In genomic region chr2:120600786-120601185, GRCh38 we compare ENCODE assay signal across 18 cellular contexts.
DNase-seq lines count a peak whose midpoint lies in the region; ATAC-seq, FAIRE-seq and TF ChIP-seq lines count a peak whose summit lies in the region.
"Had no signal": no experiment of that assay in that cellular context is flagged by ENCODE, and none has a peak within 500 bp of the region (broad histone marks: within the 10 kb centered on the region; RNA-seq: fewer than 3 reads in every experiment).

No MANE protein-coding gene starts in this region.

- no peaks in the 10 kb centered on the region for H3K36me3 Mint-ChIP-seq in neural progenitor cell
- H3K36me3 Mint-ChIP-seq: CD4-positive, alpha-beta memory T cell had no signal

- H3K9ac ChIP-seq in HepG2 (ENCODE audit: insufficient read depth, low read depth, low read length) (no peak overlapping the region), kidney (ENCODE audit: low read length in 2 of 2) (no peak overlapping the region), neural progenitor cell (no peak overlapping the region)

- POLR2A ChIA-PET in HepG2 (lab: Yijun Ruan, JAX) = no interaction called here

- peaks cover 32% of the 10 kb centered on the region for H3K4me1 Mint-ChIP-seq in neural progenitor cell

- H3K79me2 ChIP-seq in HepG2 (ENCODE audit: insufficient read depth, low read length) = no peaks in the 10 kb centered on the region
- H3K79me2 ChIP-seq in neural progenitor cell (ENCODE audit: low read depth) = no peaks in the 10 kb centered on the region

- H3K9me3 ChIP-seq in right lobe of liver (no peaks in the 10 kb centered on the region), HepG2 (ENCODE audit: low read length) (no peaks in the 10 kb centered on the region), kidney (ENCODE audit: control insufficient read depth in 1 of 2, low read length in 2 of 2) (no peaks in the 10 kb centered on the region), neural progenitor cell (ENCODE audit: low read depth) (no peaks in the 10 kb centered on the region), upper lobe of right lung (no peaks in the 10 kb centered on the region), tibial nerve (no peaks in the 10 kb centered on the region)
- H3K9me3 ChIP-seq: A549, BE2C, HAP-1 had no signal

- peaks cover 0 to 20% (median 9%) of the 10 kb centered on the region in 4 donors for H3K4me1 ChIP-seq in right lobe of liver
- peaks cover 13% of the 10 kb centered on the region; the same call in 1 of the 2 replicates for H3K4me1 ChIP-seq in HepG2 (ENCODE audit: insufficient read depth, low read length)
- no peaks in the 10 kb centered on the region for H3K4me1 ChIP-seq in kidney (ENCODE audit: control insufficient read depth in 1 of 2, insufficient read depth in 1 of 2, low read depth in 1 of 2, low read length in 2 of 2)
- peaks cover 21% of the 10 kb centered on the region for H3K4me1 ChIP-seq in neural progenitor cell
- peaks cover 6% of the 10 kb centered on the region for H3K4me1 ChIP-seq in upper lobe of right lung
- peaks cover 0 to 22% (median 9%) of the 10 kb centered on the region in 4 donors for H3K4me1 ChIP-seq in tibial nerve
- H3K4me1 ChIP-seq: A549, BE2C had no signal

- H3K27me3 ChIP-seq in right lobe of liver (no peaks in the 10 kb centered on the region), HepG2 (ENCODE audit: control insufficient read depth in 1 of 2, insufficient read depth in 2 of 2, low read length in 2 of 2) (peaks cover 11 to 91% of the 10 kb centered on the region in 2 experiments), neural progenitor cell (no peaks in the 10 kb centered on the region), upper lobe of right lung (no peaks in the 10 kb centered on the region), tibial nerve (peaks cover 0 to 3% of the 10 kb centered on the region in 2 donors)
- H3K27me3 ChIP-seq: BE2C had no signal

- DNase-seq in right lobe of liver (peak in 2 of 3 donors; percentile 3 to 40), HepG2 (ENCODE audit: low spot score) (no peak), kidney (peak; percentile 39), neural progenitor cell (ENCODE audit: low spot score) (no peak), upper lobe of right lung (peak; percentile 27), NCI-H1417 treated with DMSO at 0.1 percent for 48 hours (lab: John Stamatoyannopoulos, UW) (no peak), tibial nerve (ENCODE audit: low spot score in 2 of 2) (no peak)
- DNase-seq: BE2C; CD4-positive, alpha-beta memory T cell; COR-L47; DND-41; GDM1 had no signal

- intact Hi-C loops in right lobe of liver (cut with DNase I) = no loop called here
- intact Hi-C loops in HepG2 (cut with micrococcal nuclease; ENCODE audit: unreplicated experiment) = no loop called here
- intact Hi-C loops in kidney (cut with DNase I) = no loop called here
- intact Hi-C loops in upper lobe of right lung (cut with DNase I) = no loop called here

- H2AFZ ChIP-seq in HepG2 (ENCODE audit: low read length) (no peak overlapping the region), neural progenitor cell (replicated peaks) (no peak overlapping the region)

- peaks cover 10% of the 10 kb centered on the region for H3F3A ChIP-seq in neural progenitor cell (ENCODE audit: low read depth)

- H3K27ac ChIP-seq in right lobe of liver (no peak overlapping the region), HepG2 (ENCODE audit: extremely low read length, insufficient read depth, low read length) (no peak overlapping the region), kidney (ENCODE audit: low read depth in 2 of 2, low read length in 2 of 2) (no peak overlapping the region), neural progenitor cell (no peak overlapping the region), upper lobe of right lung (no peak overlapping the region), tibial nerve (no peak overlapping the region)
- H3K27ac ChIP-seq: A549, C4-2B had no signal

- no CpG with 5 or more reads among the region's 5 CpGs for WGBS in right lobe of liver (ENCODE audit: insufficient coverage, low coverage, low lambda C conversion rate, missing lambda C conversion rate)
- 70% methylated on average over 5 of the region's 5 CpGs for WGBS in HepG2 (ENCODE audit: low lambda C conversion rate)
- WGBS in tibial nerve, 2 donors = 90 to 91% methylated on average over 5 of the region's 5 CpGs

- peaks cover 5% of the 10 kb centered on the region; the same call in 1 of the 2 replicates for H4K20me1 ChIP-seq in HepG2 (ENCODE audit: insufficient read depth, low read length)
- H4K20me1 ChIP-seq in neural progenitor cell (ENCODE audit: low read depth) = no peaks in the 10 kb centered on the region

- peaks cover 5% of the 10 kb centered on the region for H3K9me3 Mint-ChIP-seq in neural progenitor cell
- H3K9me3 Mint-ChIP-seq: CD4-positive, alpha-beta memory T cell had no signal

- H3K4me2 ChIP-seq in HepG2 (ENCODE audit: low read depth, low read length) (no peak overlapping the region), neural progenitor cell (no peak overlapping the region)
- H3K4me2 ChIP-seq: A549 had no signal

- no peak overlapping the region for H3K4me3 ChIP-seq in right lobe of liver
- no peak overlapping the region for H3K4me3 ChIP-seq in HepG2 (replicated peaks in 1 of 3; ENCODE audit: insufficient read depth in 1 of 3, low read depth in 2 of 3, low read length in 3 of 3)
- no peak overlapping the region for H3K4me3 ChIP-seq in kidney (ENCODE audit: low read length in 2 of 2)
- no peak overlapping the region for H3K4me3 ChIP-seq in neural progenitor cell
- no peak overlapping the region for H3K4me3 ChIP-seq in upper lobe of right lung
- H3K4me3 ChIP-seq in tibial nerve = no peak overlapping the region
- H3K4me3 ChIP-seq: A549, HAP-1 had no signal

- ATAC-seq in right lobe of liver (no peak), HepG2 (no peak), upper lobe of right lung (no peak), HG03095 (IDR thresholded peaks at IDR 0.05; ENCODE audit: unreplicated experiment) (no peak)
- ATAC-seq: A549 had no signal

- in situ Hi-C loops in HepG2 (cut with HindIII; ENCODE audit: extremely low pct_ligation_motif_present, low pct_unique_long_range_greater_than_20kb) = no loop called here

- BruUV-seq in HepG2 (replicated peaks; lab: Mats Ljungman, UMichigan) = no TSS peak

- H3K27me3 Mint-ChIP-seq in neural progenitor cell (ENCODE audit: insufficient read depth, low read depth) = peaks cover 20% of the 10 kb centered on the region

- TF ChIP-seq CTCF in right lobe of liver (IDR thresholded peaks at IDR 0.05) (no peak), HepG2 (CRISPR knock-in tag; IDR thresholded peaks at IDR 0.05) (no peak), kidney (IDR thresholded peaks at IDR 0.05; ENCODE audit: borderline replicate concordance, extremely low read depth, insufficient read depth) (no peak), neural progenitor cell (IDR thresholded peaks at IDR 0.05) (no peak), upper lobe of right lung (IDR thresholded peaks at IDR 0.05) (no peak), tibial nerve (IDR thresholded peaks at IDR 0.05) (no peak)

- TF ChIP-seq EP300 in HepG2 (IDR thresholded peaks at IDR 0.05; ENCODE audit: low read depth in 2 of 2, low read length in 2 of 2) (no peak), HepG2 (CRISPR knock-in tag; IDR thresholded peaks at IDR 0.05; ENCODE audit: borderline replicate concordance) (no peak), tibial nerve (IDR thresholded peaks at IDR 0.05) (no peak)

- H3K36me3 ChIP-seq in right lobe of liver (no peaks in the 10 kb centered on the region), HepG2 (replicated peaks in 1 of 2; ENCODE audit: control insufficient read depth in 1 of 2, insufficient read depth in 2 of 2, low read length in 2 of 2) (no peaks in the 10 kb centered on the region), kidney (ENCODE audit: control insufficient read depth in 1 of 2, insufficient read depth in 2 of 2, low read length in 2 of 2) (no peaks in the 10 kb centered on the region), neural progenitor cell (no peaks in the 10 kb centered on the region), upper lobe of right lung (no peaks in the 10 kb centered on the region), tibial nerve (no peaks in the 10 kb centered on the region)
- H3K36me3 ChIP-seq: BE2C, HAP-1 had no signal

- CTCF ChIA-PET in HepG2 (lab: Yijun Ruan, JAX; ENCODE audit: low intra/inter-chr PET ratio, low total read pairs) = no interaction called here

- FAIRE-seq in HepG2 (lab: Jason Lieb, UNC) (no peak), kidney (lab: Jason Lieb, UNC) (no peak)
- FAIRE-seq: A549, GM12892, H1 had no signal

- TF ChIP-seq POLR2A in right lobe of liver (IDR thresholded peaks at IDR 0.05) (no peak), HepG2 (IDR thresholded peaks at IDR 0.05; ENCODE audit: insufficient read depth in 1 of 2, low read depth in 2 of 2, low read length in 2 of 2) (no peak), tibial nerve (IDR thresholded peaks at IDR 0.05) (no peak)

- H3K27ac Mint-ChIP-seq in neural progenitor cell = peak overlapping the region; percentile 12
- H3K27ac Mint-ChIP-seq: CD4-positive, alpha-beta memory T cell had no signal

- no peak overlapping the region for H3K4me3 Mint-ChIP-seq in neural progenitor cell
- H3K4me3 Mint-ChIP-seq: CD4-positive, alpha-beta memory T cell had no signal

- no peak for TF ChIP-seq RAD21 in HepG2 (CRISPR knock-in tag; IDR thresholded peaks at IDR 0.05)

TF ChIP-seq in HepG2, 621 proteins besides CTCF, POLR2A, EP300 and RAD21:
- TF ChIP-seq POLR2AphosphoS2 (IDR thresholded peaks at IDR 0.05; ENCODE audit: low read depth, low read length) (no peak), ZBTB20 (CRISPR knock-in tag; IDR thresholded peaks at IDR 0.05; ENCODE audit: borderline replicate concordance, low read depth) (no peak), KMT2A (CRISPR knock-in tag; IDR thresholded peaks at IDR 0.05) (no peak)
- TF ChIP-seq, protein P1, sequence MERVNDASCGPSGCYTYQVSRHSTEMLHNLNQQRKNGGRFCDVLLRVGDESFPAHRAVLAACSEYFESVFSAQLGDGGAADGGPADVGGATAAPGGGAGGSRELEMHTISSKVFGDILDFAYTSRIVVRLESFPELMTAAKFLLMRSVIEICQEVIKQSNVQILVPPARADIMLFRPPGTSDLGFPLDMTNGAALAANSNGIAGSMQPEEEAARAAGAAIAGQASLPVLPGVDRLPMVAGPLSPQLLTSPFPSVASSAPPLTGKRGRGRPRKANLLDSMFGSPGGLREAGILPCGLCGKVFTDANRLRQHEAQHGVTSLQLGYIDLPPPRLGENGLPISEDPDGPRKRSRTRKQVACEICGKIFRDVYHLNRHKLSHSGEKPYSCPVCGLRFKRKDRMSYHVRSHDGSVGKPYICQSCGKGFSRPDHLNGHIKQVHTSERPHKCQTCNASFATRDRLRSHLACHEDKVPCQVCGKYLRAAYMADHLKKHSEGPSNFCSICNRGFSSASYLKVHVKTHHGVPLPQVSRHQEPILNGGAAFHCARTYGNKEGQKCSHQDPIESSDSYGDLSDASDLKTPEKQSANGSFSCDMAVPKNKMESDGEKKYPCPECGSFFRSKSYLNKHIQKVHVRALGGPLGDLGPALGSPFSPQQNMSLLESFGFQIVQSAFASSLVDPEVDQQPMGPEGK (CRISPR knock-in tag; IDR thresholded peaks at IDR 0.05) = no peak

Comparison
In these comparisons a context has a peak if more than half of its experiments do, and no peak if none do; other contexts are left out.
1. DNase-seq: peak in right lobe of liver (2 of 3), kidney (single experiment) and upper lobe of right lung (single experiment); none in HepG2 (single experiment), neural progenitor cell (single experiment), NCI-H1417 treated with DMSO at 0.1 percent for 48 hours (single experiment) and tibial nerve (0 of 2).